Comparison of ENCODE assay signal across 6 cellular contexts in the genomic region with DNA sequence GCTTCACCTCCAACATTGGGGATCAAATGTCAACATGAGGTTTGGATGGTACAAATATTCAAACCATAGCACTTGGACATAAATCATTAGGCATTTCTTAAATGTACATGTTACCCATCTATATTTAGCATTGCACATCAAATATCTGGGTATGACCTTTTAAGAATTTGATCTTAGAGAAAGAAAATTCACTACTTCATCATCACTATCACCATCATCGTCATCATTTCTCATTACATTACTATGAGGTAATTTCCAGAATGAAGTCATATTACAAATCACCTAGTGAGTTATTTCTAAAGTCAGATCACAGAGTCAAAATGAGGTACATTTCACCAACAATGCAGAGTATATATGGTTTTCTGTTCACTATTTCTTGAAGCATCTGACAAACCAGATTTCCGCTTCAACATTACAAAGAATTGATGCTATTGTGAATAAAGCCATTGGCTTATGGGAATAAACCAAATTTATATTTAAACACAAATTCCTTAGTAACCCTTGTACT.
"Had no signal": no experiment of that assay in that cellular context is flagged by ENCODE, and none has a peak within 500 bp of the region (broad histone marks: within the 10 kb centered on the region; RNA-seq: fewer than 3 reads in every experiment).

No MANE protein-coding gene starts in this region.

- H3K4me3 Mint-ChIP-seq: HFFc6 had no signal

- DNase-seq: GM23248, GOT3, H7, HFFc6, IMR-90 had no signal

- ATAC-seq: HCT116 had no signal

- H3K27ac Mint-ChIP-seq: HFFc6 had no signal
